In genomic region chr21:44450999-44451398, GRCh38 we compare ENCODE assay signal across 22 cellular contexts. TPM values are rescaled to one million over a fixed set of nuclear protein-coding genes. Genes with fewer than 3 reads are reported as not detected.
A peak's percentile ranks its signal among the peaks of the same experiment; 100 is the strongest.
DNase-seq lines count a peak whose midpoint lies in the region; ATAC-seq and TF ChIP-seq lines count a peak whose summit lies in the region.
"Had no signal": no experiment of that assay in that cellular context is flagged by ENCODE, and none has a peak within 500 bp of the region (broad histone marks: within the 10 kb centered on the region; RNA-seq: fewer than 3 reads in every experiment).

No MANE protein-coding gene starts in this region.

- no peak overlapping the region for H4K91ac ChIP-seq in H9 (ENCODE audit: insufficient read length, low read depth, low read length)

- BruUV-seq in PC-3 (replicated peaks; lab: Mats Ljungman, UMichigan): TSS peak; percentile 99

- no peak overlapping the region for H2BK5ac ChIP-seq in H9 (ENCODE audit: insufficient read length, low read length)

- H3K4me3 ChIP-seq in PC-3 (ENCODE audit: low read length): no peak overlapping the region

- H2BK15ac ChIP-seq in H9 (ENCODE audit: low read depth, low read length): no peak overlapping the region

- H3K36me3 ChIP-seq in PC-3 (ENCODE audit: low read depth, low read length): no peaks in the 10 kb centered on the region

- H3K4me2 ChIP-seq in H9 (ENCODE audit: insufficient read depth, insufficient read length, low read length) (no peak overlapping the region), PC-3 (ENCODE audit: low read length) (no peak overlapping the region)

- H3K23me2 ChIP-seq in H9 (ENCODE audit: insufficient read length, low read depth, low read length, poor library complexity, severe bottlenecking): peaks cover 5% of the 10 kb centered on the region

- H3K4me3 Mint-ChIP-seq in H9: no peak overlapping the region
- H3K4me3 Mint-ChIP-seq in stimulated activated memory B cell treated with anti-CD40 and anti-IgM and Interleukin-4, amounts not matched to agents 10 μg/mL and 1 μg/mL and 100 μg/mL, for 72 hours: no peak overlapping the region

- H3K9me2 ChIP-seq in PC-3 (replicated peaks; ENCODE audit: low read length): no peaks in the 10 kb centered on the region

- no peak overlapping the region for H3K18ac ChIP-seq in H9 (ENCODE audit: insufficient read length, low read depth, low read length)

- H3K4ac ChIP-seq in H9 (ENCODE audit: low read depth, low read length): no peak overlapping the region

- POLR2A ChIA-PET in PC-3 (lab: Charles Lee; ENCODE audit: unreplicated experiment): no interaction called here

- intact Hi-C loops in PC-3 (cut with micrococcal nuclease) (loop anchor here (10.0 kb wide), 1 partner anchor 116 kb away; the partner anchor contains the start of gene CFAP410), sciatic nerve (cut with DNase I) (no loop called here)

- ATAC-seq in PC-3 (no peak), left lobe of liver (no peak), sciatic nerve (no peak), HG02623 (IDR thresholded peaks at IDR 0.05; ENCODE audit: unreplicated experiment) (no peak)
- no peak for ATAC-seq in stimulated activated memory B cell treated with anti-CD40 and anti-IgM and Interleukin-4, amounts not matched to agents 10 μg/mL and 1 μg/mL and 100 μg/mL, for 72 hours

- H3F3A ChIP-seq in PC-3 (ENCODE audit: low read length, unreplicated experiment): no peaks in the 10 kb centered on the region

- H2AFZ ChIP-seq in H9 (ENCODE audit: low read length) (no peak overlapping the region), PC-3 (ENCODE audit: low read length) (no peak overlapping the region)

- H2BK120ac ChIP-seq in H9 (ENCODE audit: low read depth, low read length, poor library complexity, severe bottlenecking): no peak overlapping the region

- TF ChIP-seq CTCF in H9 (conservative IDR thresholded peaks at IDR 0.05) (no peak), PC-3 (conservative IDR thresholded peaks at IDR 0.05; ENCODE audit: low read depth, low read length) (no peak)

- peaks cover 4 to 11% of the 10 kb centered on the region in 2 experiments; a peak in 2 of 4 replicates for H3K4me1 Mint-ChIP-seq in H9
- no peaks in the 10 kb centered on the region for H3K4me1 Mint-ChIP-seq in stimulated activated memory B cell treated with anti-CD40 and anti-IgM and Interleukin-4, amounts not matched to agents 10 μg/mL and 1 μg/mL and 100 μg/mL, for 72 hours

- no peak overlapping the region for H3K56ac ChIP-seq in H9 (ENCODE audit: insufficient read length, low read depth, low read length)

- H2BK12ac ChIP-seq in H9 (ENCODE audit: insufficient read length, low read depth, low read length): no peak overlapping the region

- no peaks in the 10 kb centered on the region for H3K79me2 ChIP-seq in H9 (ENCODE audit: insufficient read depth, low read length)
- H3K79me2 ChIP-seq in PC-3 (ENCODE audit: low read length): no peaks in the 10 kb centered on the region

- H3K36me3 Mint-ChIP-seq in H9 (ENCODE audit: insufficient read depth in 1 of 3, low read depth in 3 of 3): no peaks in the 10 kb centered on the region
- H3K36me3 Mint-ChIP-seq in stimulated activated memory B cell treated with anti-CD40 and anti-IgM and Interleukin-4, amounts not matched to agents 10 μg/mL and 1 μg/mL and 100 μg/mL, for 72 hours: no peaks in the 10 kb centered on the region
- H3K36me3 Mint-ChIP-seq: CD8-positive, alpha-beta memory T cell; IgD-negative memory B cell had no signal

- CTCF ChIA-PET in PC-3 (lab: Charles Lee): no interaction called here

- H4K5ac ChIP-seq in H9 (ENCODE audit: insufficient read length, low read depth, low read length): no peak overlapping the region

- H3T11ph ChIP-seq in H9 (ENCODE audit: low read length): no peak overlapping the region

- no peaks in the 10 kb centered on the region for H3K9me3 ChIP-seq in H9 (ENCODE audit: control insufficient read depth, low read depth, low read length)
- no peaks in the 10 kb centered on the region for H3K9me3 ChIP-seq in PC-3 (ENCODE audit: low read length)

- H3K27ac ChIP-seq in H9 (ENCODE audit: insufficient read length, low read depth, low read length) (no peak overlapping the region), PC-3 (ENCODE audit: low read length) (no peak overlapping the region)
- H3K27ac ChIP-seq: C4-2B, HL-60 had no signal

- H3K27me3 ChIP-seq in H9 (ENCODE audit: insufficient read depth, low read length): no peaks in the 10 kb centered on the region
- peaks cover 27% of the 10 kb centered on the region; the same call in 1 of the 2 replicates for H3K27me3 ChIP-seq in PC-3 (ENCODE audit: low read length)

- H2BK20ac ChIP-seq in H9 (ENCODE audit: low read depth, low read length, poor library complexity, severe bottlenecking): no peak overlapping the region

- H4K20me1 ChIP-seq in H9 (ENCODE audit: control insufficient read depth, insufficient read depth, insufficient read length) (no peaks in the 10 kb centered on the region), PC-3 (ENCODE audit: low read length) (no peaks in the 10 kb centered on the region)

- H3K9ac ChIP-seq in H9 (ENCODE audit: extremely low read depth, insufficient read length, low read length) (no peak overlapping the region), PC-3 (ENCODE audit: low read length) (no peak overlapping the region)

- H2AK5ac ChIP-seq in H9 (ENCODE audit: insufficient read length, low read length): no peak overlapping the region

- no peak overlapping the region for H3K14ac ChIP-seq in H9 (ENCODE audit: insufficient read depth, low read length)

- no peak overlapping the region for H4K8ac ChIP-seq in H9 (replicated peaks; ENCODE audit: insufficient read length, low read depth, low read length)

- no peak overlapping the region for H3K23ac ChIP-seq in H9 (ENCODE audit: insufficient read length, low read depth, low read length)

- H3K4me1 ChIP-seq in H9 (ENCODE audit: insufficient read depth, low read length): no peaks in the 10 kb centered on the region
- H3K4me1 ChIP-seq in PC-3 (ENCODE audit: insufficient read depth, low read length): no peaks in the 10 kb centered on the region

- no peaks in the 10 kb centered on the region; a peak in 1 of 5 replicates for H3K9me3 Mint-ChIP-seq in H9
- H3K9me3 Mint-ChIP-seq in stimulated activated memory B cell treated with anti-CD40 and anti-IgM and Interleukin-4, amounts not matched to agents 10 μg/mL and 1 μg/mL and 100 μg/mL, for 72 hours: peaks cover 17% of the 10 kb centered on the region

- no peak overlapping the region for H3K27ac Mint-ChIP-seq in H9
- H3K27ac Mint-ChIP-seq in stimulated activated memory B cell treated with anti-CD40 and anti-IgM and Interleukin-4, amounts not matched to agents 10 μg/mL and 1 μg/mL and 100 μg/mL, for 72 hours: no peak overlapping the region
- H3K27ac Mint-ChIP-seq: CD8-positive, alpha-beta memory T cell had no signal

- peaks cover 32% of the 10 kb centered on the region for H3K27me3 Mint-ChIP-seq in H9 (ENCODE audit: low read depth)
- peaks cover 28% of the 10 kb centered on the region for H3K27me3 Mint-ChIP-seq in stimulated activated memory B cell treated with anti-CD40 and anti-IgM and Interleukin-4, amounts not matched to agents 10 μg/mL and 1 μg/mL and 100 μg/mL, for 72 hours

- H3K79me1 ChIP-seq in H9 (ENCODE audit: insufficient read depth, low read depth, low read length, poor library complexity, severe bottlenecking): no peaks in the 10 kb centered on the region

- peak; percentile 24 for DNase-seq in H9
- no peak for DNase-seq in PC-3
- DNase-seq in left lobe of liver (ENCODE audit: low spot score): peak; percentile 41
- peak; percentile 22 for DNase-seq in sciatic nerve (ENCODE audit: low spot score)
- no peak for DNase-seq in cortex of kidney (lab: John Stamatoyannopoulos, UW)
- DNase-seq: DMS 273 treated with DMSO at 0.1 percent for 48 hours, DMS79, EL, NCI-H1048, NCI-H1417, NCI-H1694, NCI-H2029 treated with DMSO at 0.1 percent for 48 hours, NCI-H2227 treated with DMSO at 0.1 percent for 48 hours, NCI-H526 treated with DMSO at 0.1 percent for 48 hours, RPMI8226, SHP77 had no signal

- no CpG with 5 or more reads among the region's 14 CpGs for WGBS in H9 (ENCODE audit: extremely low coverage, insufficient read length, low lambda C conversion rate)

RNA-seq across cellular contexts. Expression of gene LRRC3, which starts 4.3 kb away (rescaled TPM):
- total RNA-seq in H9 (2021): 2.6 and 3.1 TPM in 2 replicates
- 3.1 and 4.1 TPM in 2 replicates for total RNA-seq in PC-3 (2014; rRNA removed)
- 22.0 TPM for total RNA-seq in left lobe of liver
- total RNA-seq in sciatic nerve: 6.8 TPM

Comparison
In these comparisons a context has a peak if more than half of its experiments do, and no peak if none do; other contexts are left out.
1. DNase-seq: peak in H9 (single experiment), left lobe of liver (single experiment) and sciatic nerve (single experiment); none in PC-3 (single experiment) and cortex of kidney (single experiment).